In the genomic region with DNA sequence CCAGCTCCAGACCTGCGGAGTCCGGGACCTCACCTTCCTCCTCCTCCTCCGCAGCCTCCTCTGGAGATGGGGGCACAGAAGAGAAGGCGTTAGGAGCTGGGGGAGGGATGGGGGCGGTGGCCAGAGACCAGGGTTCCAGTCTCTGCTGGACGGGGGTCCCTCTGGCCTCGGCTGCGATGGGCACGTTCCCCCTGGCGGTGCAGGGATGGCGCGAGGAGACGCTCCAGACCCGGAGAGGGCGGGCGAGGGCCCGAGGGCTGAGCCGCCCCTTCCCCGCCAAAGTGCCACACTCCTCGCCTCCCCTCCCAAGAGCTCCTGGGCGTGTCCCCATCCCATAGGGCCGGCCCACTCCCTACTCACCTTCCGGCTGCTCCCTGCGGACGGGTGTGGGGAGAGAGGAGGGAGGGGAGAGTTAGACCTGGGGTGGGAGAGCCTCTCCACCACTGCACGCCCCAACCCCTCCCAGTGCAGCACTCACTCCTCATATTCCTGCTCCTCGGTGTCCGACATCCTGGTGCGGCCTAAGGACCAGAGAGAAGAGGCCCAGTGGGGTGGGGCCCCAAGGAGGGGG, we compare ENCODE assay signal across 1 cellular context.
TF ChIP-seq lines count a peak whose summit lies in the region.

No MANE protein-coding gene starts in this region.

TF ChIP-seq in HEK293, 187 proteins besides CTCF, POLR2A, EP300 and RAD21 (continued from another document and continues in another):
- TF ChIP-seq, protein P1, sequence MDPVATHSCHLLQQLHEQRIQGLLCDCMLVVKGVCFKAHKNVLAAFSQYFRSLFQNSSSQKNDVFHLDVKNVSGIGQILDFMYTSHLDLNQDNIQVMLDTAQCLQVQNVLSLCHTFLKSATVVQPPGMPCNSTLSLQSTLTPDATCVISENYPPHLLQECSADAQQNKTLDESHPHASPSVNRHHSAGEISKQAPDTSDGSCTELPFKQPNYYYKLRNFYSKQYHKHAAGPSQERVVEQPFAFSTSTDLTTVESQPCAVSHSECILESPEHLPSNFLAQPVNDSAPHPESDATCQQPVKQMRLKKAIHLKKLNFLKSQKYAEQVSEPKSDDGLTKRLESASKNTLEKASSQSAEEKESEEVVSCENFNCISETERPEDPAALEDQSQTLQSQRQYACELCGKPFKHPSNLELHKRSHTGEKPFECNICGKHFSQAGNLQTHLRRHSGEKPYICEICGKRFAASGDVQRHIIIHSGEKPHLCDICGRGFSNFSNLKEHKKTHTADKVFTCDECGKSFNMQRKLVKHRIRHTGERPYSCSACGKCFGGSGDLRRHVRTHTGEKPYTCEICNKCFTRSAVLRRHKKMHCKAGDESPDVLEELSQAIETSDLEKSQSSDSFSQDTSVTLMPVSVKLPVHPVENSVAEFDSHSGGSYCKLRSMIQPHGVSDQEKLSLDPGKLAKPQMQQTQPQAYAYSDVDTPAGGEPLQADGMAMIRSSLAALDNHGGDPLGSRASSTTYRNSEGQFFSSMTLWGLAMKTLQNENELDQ (tag by site-specific recombination; IDR thresholded peaks at IDR 0.05; ENCODE audit: low read depth): no peak
- TF ChIP-seq ZFP3 (tag by site-specific recombination; IDR thresholded peaks at IDR 0.05; ENCODE audit: low read depth) (no peak), ZNF658 (tag by site-specific recombination; IDR thresholded peaks at IDR 0.05) (no peak), WT1 (tag by site-specific recombination; IDR thresholded peaks at IDR 0.05) (peak; percentile 84), ZNF311 (tag by site-specific recombination; IDR thresholded peaks at IDR 0.05; ENCODE audit: borderline replicate concordance) (no peak), ZNF501 (tag by site-specific recombination; IDR thresholded peaks at IDR 0.05) (no peak), ZNF23 (tag by site-specific recombination; IDR thresholded peaks at IDR 0.05; ENCODE audit: borderline replicate concordance) (no peak), REPIN1 (tag by site-specific recombination; IDR thresholded peaks at IDR 0.05; ENCODE audit: low read depth) (no peak), ZNF510 (tag by site-specific recombination; IDR thresholded peaks at IDR 0.05; ENCODE audit: insufficient replicate concordance) (no peak), ZSCAN30 (tag by site-specific recombination; IDR thresholded peaks at IDR 0.05) (no peak), ZNF292 (tag by site-specific recombination; IDR thresholded peaks at IDR 0.05; ENCODE audit: borderline replicate concordance, low read depth) (no peak), ZSCAN23 (tag by site-specific recombination; IDR thresholded peaks at IDR 0.05) (no peak), SALL2 (tag by site-specific recombination; IDR thresholded peaks at IDR 0.05; ENCODE audit: borderline replicate concordance) (no peak), ZBTB1 (tag by site-specific recombination; IDR thresholded peaks at IDR 0.05) (no peak), ZNF112 (tag by site-specific recombination; IDR thresholded peaks at IDR 0.05) (no peak), ZNF544 (tag by site-specific recombination; IDR thresholded peaks at IDR 0.05) (no peak), GLIS1 (tag by site-specific recombination; IDR thresholded peaks at IDR 0.05) (peak; percentile 76), GFI1B (tag by site-specific recombination; IDR thresholded peaks at IDR 0.05) (no peak), EGR2 (tag by site-specific recombination; IDR thresholded peaks at IDR 0.05; ENCODE audit: low read depth) (peak; percentile 39; the same call in 1 of the 2 replicates), ZNF791 (tag by site-specific recombination; IDR thresholded peaks at IDR 0.05) (no peak), ZNF621 (tag by site-specific recombination; IDR thresholded peaks at IDR 0.05) (no peak), ZIC2 (tag by site-specific recombination; IDR thresholded peaks at IDR 0.05) (peak; percentile 84), ZNF416 (tag by site-specific recombination; IDR thresholded peaks at IDR 0.05) (no peak)
- TF ChIP-seq, protein P2, sequence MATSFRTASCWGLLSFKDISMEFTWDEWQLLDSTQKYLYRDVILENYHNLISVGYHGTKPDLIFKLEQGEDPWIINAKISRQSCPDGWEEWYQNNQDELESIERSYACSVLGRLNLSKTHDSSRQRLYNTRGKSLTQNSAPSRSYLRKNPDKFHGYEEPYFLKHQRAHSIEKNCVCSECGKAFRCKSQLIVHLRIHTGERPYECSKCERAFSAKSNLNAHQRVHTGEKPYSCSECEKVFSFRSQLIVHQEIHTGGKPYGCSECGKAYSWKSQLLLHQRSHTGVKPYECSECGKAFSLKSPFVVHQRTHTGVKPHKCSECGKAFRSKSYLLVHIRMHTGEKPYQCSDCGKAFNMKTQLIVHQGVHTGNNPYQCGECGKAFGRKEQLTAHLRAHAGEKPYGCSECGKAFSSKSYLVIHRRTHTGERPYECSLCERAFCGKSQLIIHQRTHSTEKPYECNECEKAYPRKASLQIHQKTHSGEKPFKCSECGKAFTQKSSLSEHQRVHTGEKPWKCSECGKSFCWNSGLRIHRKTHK (tag by site-specific recombination; IDR thresholded peaks at IDR 0.05): no peak
- TF ChIP-seq, protein P3, sequence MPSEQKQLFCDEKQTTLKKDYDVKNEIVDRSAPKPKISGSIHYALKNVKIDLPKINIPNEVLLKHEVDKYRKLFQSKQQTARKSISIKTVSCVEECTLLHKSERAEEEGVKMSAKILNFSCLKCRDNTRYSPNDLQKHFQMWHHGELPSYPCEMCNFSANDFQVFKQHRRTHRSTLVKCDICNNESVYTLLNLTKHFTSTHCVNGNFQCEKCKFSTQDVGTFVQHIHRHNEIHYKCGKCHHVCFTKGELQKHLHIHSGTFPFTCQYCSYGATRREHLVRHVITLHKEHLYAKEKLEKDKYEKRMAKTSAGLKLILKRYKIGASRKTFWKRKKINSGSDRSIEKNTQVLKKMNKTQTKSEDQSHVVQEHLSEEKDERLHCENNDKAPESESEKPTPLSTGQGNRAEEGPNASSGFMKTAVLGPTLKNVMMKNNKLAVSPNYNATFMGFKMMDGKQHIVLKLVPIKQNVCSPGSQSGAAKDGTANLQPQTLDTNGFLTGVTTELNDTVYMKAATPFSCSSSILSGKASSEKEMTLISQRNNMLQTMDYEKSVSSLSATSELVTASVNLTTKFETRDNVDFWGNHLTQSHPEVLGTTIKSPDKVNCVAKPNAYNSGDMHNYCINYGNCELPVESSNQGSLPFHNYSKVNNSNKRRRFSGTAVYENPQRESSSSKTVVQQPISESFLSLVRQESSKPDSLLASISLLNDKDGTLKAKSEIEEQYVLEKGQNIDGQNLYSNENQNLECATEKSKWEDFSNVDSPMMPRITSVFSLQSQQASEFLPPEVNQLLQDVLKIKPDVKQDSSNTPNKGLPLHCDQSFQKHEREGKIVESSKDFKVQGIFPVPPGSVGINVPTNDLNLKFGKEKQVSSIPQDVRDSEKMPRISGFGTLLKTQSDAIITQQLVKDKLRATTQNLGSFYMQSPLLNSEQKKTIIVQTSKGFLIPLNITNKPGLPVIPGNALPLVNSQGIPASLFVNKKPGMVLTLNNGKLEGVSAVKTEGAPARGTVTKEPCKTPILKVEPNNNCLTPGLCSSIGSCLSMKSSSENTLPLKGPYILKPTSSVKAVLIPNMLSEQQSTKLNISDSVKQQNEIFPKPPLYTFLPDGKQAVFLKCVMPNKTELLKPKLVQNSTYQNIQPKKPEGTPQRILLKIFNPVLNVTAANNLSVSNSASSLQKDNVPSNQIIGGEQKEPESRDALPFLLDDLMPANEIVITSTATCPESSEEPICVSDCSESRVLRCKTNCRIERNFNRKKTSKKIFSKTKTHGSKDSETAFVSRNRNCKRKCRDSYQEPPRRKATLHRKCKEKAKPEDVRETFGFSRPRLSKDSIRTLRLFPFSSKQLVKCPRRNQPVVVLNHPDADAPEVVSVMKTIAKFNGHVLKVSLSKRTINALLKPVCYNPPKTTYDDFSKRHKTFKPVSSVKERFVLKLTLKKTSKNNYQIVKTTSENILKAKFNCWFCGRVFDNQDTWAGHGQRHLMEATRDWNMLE (tag by site-specific recombination; conservative IDR thresholded peaks at IDR 0.05; ENCODE audit: low read depth): no peak
- TF ChIP-seq, protein P4, sequence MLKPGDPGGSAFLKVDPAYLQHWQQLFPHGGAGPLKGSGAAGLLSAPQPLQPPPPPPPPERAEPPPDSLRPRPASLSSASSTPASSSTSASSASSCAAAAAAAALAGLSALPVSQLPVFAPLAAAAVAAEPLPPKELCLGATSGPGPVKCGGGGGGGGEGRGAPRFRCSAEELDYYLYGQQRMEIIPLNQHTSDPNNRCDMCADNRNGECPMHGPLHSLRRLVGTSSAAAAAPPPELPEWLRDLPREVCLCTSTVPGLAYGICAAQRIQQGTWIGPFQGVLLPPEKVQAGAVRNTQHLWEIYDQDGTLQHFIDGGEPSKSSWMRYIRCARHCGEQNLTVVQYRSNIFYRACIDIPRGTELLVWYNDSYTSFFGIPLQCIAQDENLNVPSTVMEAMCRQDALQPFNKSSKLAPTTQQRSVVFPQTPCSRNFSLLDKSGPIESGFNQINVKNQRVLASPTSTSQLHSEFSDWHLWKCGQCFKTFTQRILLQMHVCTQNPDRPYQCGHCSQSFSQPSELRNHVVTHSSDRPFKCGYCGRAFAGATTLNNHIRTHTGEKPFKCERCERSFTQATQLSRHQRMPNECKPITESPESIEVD (tag by site-specific recombination; IDR thresholded peaks at IDR 0.05): no peak
- TF ChIP-seq, protein P5, sequence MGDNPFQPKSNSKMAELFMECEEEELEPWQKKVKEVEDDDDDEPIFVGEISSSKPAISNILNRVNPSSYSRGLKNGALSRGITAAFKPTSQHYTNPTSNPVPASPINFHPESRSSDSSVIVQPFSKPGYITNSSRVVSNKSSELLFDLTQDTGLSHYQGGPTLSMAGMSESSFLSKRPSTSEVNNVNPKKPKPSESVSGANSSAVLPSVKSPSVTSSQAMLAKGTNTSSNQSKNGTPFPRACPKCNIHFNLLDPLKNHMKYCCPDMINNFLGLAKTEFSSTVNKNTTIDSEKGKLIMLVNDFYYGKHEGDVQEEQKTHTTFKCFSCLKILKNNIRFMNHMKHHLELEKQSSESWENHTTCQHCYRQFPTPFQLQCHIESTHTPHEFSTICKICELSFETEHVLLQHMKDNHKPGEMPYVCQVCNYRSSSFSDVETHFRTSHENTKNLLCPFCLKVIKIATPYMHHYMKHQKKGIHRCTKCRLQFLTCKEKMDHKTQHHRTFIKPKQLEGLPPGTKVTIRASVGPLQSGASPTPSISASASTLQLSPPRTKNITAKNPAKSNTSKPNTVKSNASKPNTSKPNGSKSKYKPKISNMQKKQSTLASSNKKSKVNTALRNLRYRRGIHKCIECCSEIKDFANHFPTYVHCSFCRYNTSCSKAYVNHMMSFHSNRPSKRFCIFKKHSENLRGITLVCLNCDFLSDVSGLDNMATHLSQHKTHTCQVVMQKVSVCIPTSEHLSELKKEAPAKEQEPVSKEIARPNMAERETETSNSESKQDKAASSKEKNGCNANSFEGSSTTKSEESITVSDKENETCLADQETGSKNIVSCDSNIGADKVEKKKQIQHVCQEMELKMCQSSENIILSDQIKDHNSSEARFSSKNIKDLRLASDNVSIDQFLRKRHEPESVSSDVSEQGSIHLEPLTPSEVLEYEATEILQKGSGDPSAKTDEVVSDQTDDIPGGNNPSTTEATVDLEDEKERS (tag by site-specific recombination; IDR thresholded peaks at IDR 0.05): no peak
- TF ChIP-seq, protein P6, sequence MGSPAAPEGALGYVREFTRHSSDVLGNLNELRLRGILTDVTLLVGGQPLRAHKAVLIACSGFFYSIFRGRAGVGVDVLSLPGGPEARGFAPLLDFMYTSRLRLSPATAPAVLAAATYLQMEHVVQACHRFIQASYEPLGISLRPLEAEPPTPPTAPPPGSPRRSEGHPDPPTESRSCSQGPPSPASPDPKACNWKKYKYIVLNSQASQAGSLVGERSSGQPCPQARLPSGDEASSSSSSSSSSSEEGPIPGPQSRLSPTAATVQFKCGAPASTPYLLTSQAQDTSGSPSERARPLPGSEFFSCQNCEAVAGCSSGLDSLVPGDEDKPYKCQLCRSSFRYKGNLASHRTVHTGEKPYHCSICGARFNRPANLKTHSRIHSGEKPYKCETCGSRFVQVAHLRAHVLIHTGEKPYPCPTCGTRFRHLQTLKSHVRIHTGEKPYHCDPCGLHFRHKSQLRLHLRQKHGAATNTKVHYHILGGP (tag by site-specific recombination; IDR thresholded peaks at IDR 0.05): no peak
- TF ChIP-seq, protein P7, sequence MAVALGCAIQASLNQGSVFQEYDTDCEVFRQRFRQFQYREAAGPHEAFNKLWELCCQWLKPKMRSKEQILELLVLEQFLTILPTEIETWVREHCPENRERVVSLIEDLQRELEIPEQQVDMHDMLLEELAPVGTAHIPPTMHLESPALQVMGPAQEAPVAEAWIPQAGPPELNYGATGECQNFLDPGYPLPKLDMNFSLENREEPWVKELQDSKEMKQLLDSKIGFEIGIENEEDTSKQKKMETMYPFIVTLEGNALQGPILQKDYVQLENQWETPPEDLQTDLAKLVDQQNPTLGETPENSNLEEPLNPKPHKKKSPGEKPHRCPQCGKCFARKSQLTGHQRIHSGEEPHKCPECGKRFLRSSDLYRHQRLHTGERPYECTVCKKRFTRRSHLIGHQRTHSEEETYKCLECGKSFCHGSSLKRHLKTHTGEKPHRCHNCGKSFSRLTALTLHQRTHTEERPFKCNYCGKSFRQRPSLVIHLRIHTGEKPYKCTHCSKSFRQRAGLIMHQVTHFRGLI (tag by site-specific recombination; IDR thresholded peaks at IDR 0.05): no peak
- TF ChIP-seq, protein P8, sequence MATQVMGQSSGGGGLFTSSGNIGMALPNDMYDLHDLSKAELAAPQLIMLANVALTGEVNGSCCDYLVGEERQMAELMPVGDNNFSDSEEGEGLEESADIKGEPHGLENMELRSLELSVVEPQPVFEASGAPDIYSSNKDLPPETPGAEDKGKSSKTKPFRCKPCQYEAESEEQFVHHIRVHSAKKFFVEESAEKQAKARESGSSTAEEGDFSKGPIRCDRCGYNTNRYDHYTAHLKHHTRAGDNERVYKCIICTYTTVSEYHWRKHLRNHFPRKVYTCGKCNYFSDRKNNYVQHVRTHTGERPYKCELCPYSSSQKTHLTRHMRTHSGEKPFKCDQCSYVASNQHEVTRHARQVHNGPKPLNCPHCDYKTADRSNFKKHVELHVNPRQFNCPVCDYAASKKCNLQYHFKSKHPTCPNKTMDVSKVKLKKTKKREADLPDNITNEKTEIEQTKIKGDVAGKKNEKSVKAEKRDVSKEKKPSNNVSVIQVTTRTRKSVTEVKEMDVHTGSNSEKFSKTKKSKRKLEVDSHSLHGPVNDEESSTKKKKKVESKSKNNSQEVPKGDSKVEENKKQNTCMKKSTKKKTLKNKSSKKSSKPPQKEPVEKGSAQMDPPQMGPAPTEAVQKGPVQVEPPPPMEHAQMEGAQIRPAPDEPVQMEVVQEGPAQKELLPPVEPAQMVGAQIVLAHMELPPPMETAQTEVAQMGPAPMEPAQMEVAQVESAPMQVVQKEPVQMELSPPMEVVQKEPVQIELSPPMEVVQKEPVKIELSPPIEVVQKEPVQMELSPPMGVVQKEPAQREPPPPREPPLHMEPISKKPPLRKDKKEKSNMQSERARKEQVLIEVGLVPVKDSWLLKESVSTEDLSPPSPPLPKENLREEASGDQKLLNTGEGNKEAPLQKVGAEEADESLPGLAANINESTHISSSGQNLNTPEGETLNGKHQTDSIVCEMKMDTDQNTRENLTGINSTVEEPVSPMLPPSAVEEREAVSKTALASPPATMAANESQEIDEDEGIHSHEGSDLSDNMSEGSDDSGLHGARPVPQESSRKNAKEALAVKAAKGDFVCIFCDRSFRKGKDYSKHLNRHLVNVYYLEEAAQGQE (tag by site-specific recombination; IDR thresholded peaks at IDR 0.05): no peak
- TF ChIP-seq, protein P9, sequence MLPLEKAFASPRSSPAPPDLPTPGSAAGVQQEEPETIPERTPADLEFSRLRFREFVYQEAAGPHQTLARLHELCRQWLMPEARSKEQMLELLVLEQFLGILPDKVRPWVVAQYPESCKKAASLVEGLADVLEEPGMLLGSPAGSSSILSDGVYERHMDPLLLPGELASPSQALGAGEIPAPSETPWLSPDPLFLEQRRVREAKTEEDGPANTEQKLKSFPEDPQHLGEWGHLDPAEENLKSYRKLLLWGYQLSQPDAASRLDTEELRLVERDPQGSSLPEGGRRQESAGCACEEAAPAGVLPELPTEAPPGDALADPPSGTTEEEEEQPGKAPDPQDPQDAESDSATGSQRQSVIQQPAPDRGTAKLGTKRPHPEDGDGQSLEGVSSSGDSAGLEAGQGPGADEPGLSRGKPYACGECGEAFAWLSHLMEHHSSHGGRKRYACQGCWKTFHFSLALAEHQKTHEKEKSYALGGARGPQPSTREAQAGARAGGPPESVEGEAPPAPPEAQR (tag by site-specific recombination; IDR thresholded peaks at IDR 0.05): no peak
